In genomic region chr9:121073038-121073437, GRCh38 we compare ENCODE assay signal across 10 cellular contexts. TPM values are rescaled to one million over a fixed set of nuclear protein-coding genes. Genes with fewer than 3 reads are reported as not detected.
DNase-seq lines count a peak whose midpoint lies in the region; ATAC-seq, FAIRE-seq and TF ChIP-seq lines count a peak whose summit lies in the region.
"Had no signal": no experiment of that assay in that cellular context is flagged by ENCODE, and none has a peak within 500 bp of the region (broad histone marks: within the 10 kb centered on the region; RNA-seq: fewer than 3 reads in every experiment).

No MANE protein-coding gene starts in this region.

- H3K4me3 ChIP-seq in A673 (ENCODE audit: low read depth, low read length, poor library complexity, severe bottlenecking) (peak overlapping the region; percentile 44), GM08714 (ENCODE audit: low read length) (peak overlapping the region; percentile 89; the same call in 1 of the 2 replicates), keratinocyte (ENCODE audit: control insufficient read depth in 2 of 3, extremely low read depth in 1 of 3, insufficient read depth in 2 of 3, low read depth in 1 of 3, low read length in 3 of 3) (no peak overlapping the region)

- H3K4me1 ChIP-seq in A673 (ENCODE audit: insufficient read depth, low read length, poor library complexity, severe bottlenecking) = peaks cover 28% of the 10 kb centered on the region
- H3K4me1 ChIP-seq in keratinocyte (ENCODE audit: control insufficient read depth, extremely low read depth, insufficient read depth, low read length) = peaks cover 14% of the 10 kb centered on the region

- no TSS peak for BruUV-seq in A673 (replicated peaks; lab: Mats Ljungman, UMichigan)

- peak overlapping the region; percentile 81 for H3K4me2 ChIP-seq in keratinocyte (ENCODE audit: control insufficient read depth, extremely low read depth, insufficient read depth, low read depth, low read length)

- H3K36me3 ChIP-seq in A673 (ENCODE audit: insufficient read depth, low read length, poor library complexity, severe bottlenecking) = no peaks in the 10 kb centered on the region
- no peaks in the 10 kb centered on the region for H3K36me3 ChIP-seq in keratinocyte (ENCODE audit: control insufficient read depth in 2 of 2, extremely low read depth in 1 of 2, insufficient read depth in 2 of 2, low read length in 2 of 2)

- ATAC-seq in GM19395 (IDR thresholded peaks at IDR 0.05; ENCODE audit: unreplicated experiment) = no peak
- ATAC-seq: left colon had no signal

- no peaks in the 10 kb centered on the region for H4K20me1 ChIP-seq in keratinocyte (ENCODE audit: control insufficient read depth, extremely low read depth, insufficient read depth, low read length)

- H3K9me3 Mint-ChIP-seq in activated CD4-positive, alpha-beta memory T cell treated with anti-CD3 and anti-CD28 coated beads, Interleukin-2, amount 10 ng/mL, durations not matched to agents 7 days and 5 days = peaks cover 4% of the 10 kb centered on the region

- POLR2A ChIA-PET in A673 (lab: Charles Lee; ENCODE audit: low non-redundant PET) = interaction anchor here (0.7 to 0.9 kb wide), 2 partner anchors 13 to 48 kb away, joined by 3 to 5 read pairs; no protein-coding TSS in a partner anchor
- POLR2A ChIA-PET in activated CD4-positive, alpha-beta memory T cell treated with anti-CD3 and anti-CD28 coated beads, Interleukin-2, amount 10 ng/mL, durations not matched to agents 7 days and 5 days (lab: Charles Lee) = interaction anchor here (0.6 to 6.5 kb wide), 5 partner anchors 10 to 280 kb away, joined by 3 to 44 read pairs (median 8); partner anchors contain the start of genes FBXW2 and PHF19

- H3K79me2 ChIP-seq in keratinocyte (ENCODE audit: control insufficient read depth, insufficient read depth, low read length) = no peaks in the 10 kb centered on the region

- DNase-seq in A673 (ENCODE audit: low spot score) (peak; percentile 91), keratinocyte (ENCODE audit: low read depth, low spot score) (no peak), NCI-H526 (lab: John Stamatoyannopoulos, UW) (no peak), activated gamma-delta T cell (lab: John Stamatoyannopoulos, UW) (no peak), GM19239 (ENCODE audit: insufficient read length, low spot score) (no peak)
- DNase-seq in activated CD4-positive, alpha-beta memory T cell treated with anti-CD3 and anti-CD28 coated beads, Interleukin-2, amount 10 ng/mL, durations not matched to agents 7 days and 5 days = no peak

- peaks cover 14% of the 10 kb centered on the region for H3K36me3 Mint-ChIP-seq in activated CD4-positive, alpha-beta memory T cell treated with anti-CD3 and anti-CD28 coated beads, Interleukin-2, amount 10 ng/mL, durations not matched to agents 7 days and 5 days (ENCODE audit: low read depth)

- peak overlapping the region; percentile 89 for H3K27ac ChIP-seq in A673 (ENCODE audit: low read depth, low read length, poor library complexity, severe bottlenecking)
- H3K27ac ChIP-seq in keratinocyte (ENCODE audit: control insufficient read depth, insufficient read depth, low read length) = no peak overlapping the region

- dilution Hi-C loops in keratinocyte (cut with MboI; ENCODE audit: extremely low pct_ligation_motif_present, low sequenced_read_pairs) = no loop called here

- H3K4me1 Mint-ChIP-seq in activated CD4-positive, alpha-beta memory T cell treated with anti-CD3 and anti-CD28 coated beads, Interleukin-2, amount 10 ng/mL, durations not matched to agents 7 days and 5 days = peaks cover 60% of the 10 kb centered on the region

- H3K9me3 ChIP-seq in A673 (ENCODE audit: low read depth, low read length, poor library complexity, severe bottlenecking) = peaks cover 2% of the 10 kb centered on the region
- no peaks in the 10 kb centered on the region for H3K9me3 ChIP-seq in keratinocyte (ENCODE audit: control insufficient read depth, low read depth, low read length)

- H3K9me1 ChIP-seq in keratinocyte (ENCODE audit: control insufficient read depth, extremely low read depth, insufficient read depth, low read length) = no peaks in the 10 kb centered on the region

- H3K9ac ChIP-seq in keratinocyte (ENCODE audit: control insufficient read depth, extremely low read depth, insufficient read depth, low read length) = no peak overlapping the region

- no peaks in the 10 kb centered on the region for H3K27me3 ChIP-seq in A673 (replicated peaks; ENCODE audit: insufficient read depth, low read depth, low read length, poor library complexity)
- H3K27me3 ChIP-seq in keratinocyte (ENCODE audit: control insufficient read depth, extremely low read depth, insufficient read depth, low read length) = no peaks in the 10 kb centered on the region

- FAIRE-seq in keratinocyte (lab: Jason Lieb, UNC) (no peak), GM19239 (lab: Jason Lieb, UNC) (no peak)
- FAIRE-seq: TTC549 had no signal

- peak overlapping the region; percentile 66 for H3K27ac Mint-ChIP-seq in activated CD4-positive, alpha-beta memory T cell treated with anti-CD3 and anti-CD28 coated beads, Interleukin-2, amount 10 ng/mL, durations not matched to agents 7 days and 5 days

- H3K27me3 Mint-ChIP-seq in activated CD4-positive, alpha-beta memory T cell treated with anti-CD3 and anti-CD28 coated beads, Interleukin-2, amount 10 ng/mL, durations not matched to agents 7 days and 5 days = no peaks in the 10 kb centered on the region

- H2AFZ ChIP-seq in keratinocyte (ENCODE audit: control insufficient read depth, low read length) = peak overlapping the region; percentile 78

- peak overlapping the region; percentile 96 for H3K4me3 Mint-ChIP-seq in activated CD4-positive, alpha-beta memory T cell treated with anti-CD3 and anti-CD28 coated beads, Interleukin-2, amount 10 ng/mL, durations not matched to agents 7 days and 5 days

- intact Hi-C loops in A673 (cut with micrococcal nuclease; ENCODE audit: unreplicated experiment) = loop anchor here (5.0 to 10.0 kb wide), 2 partner anchors 91 to 448 kb away; no protein-coding TSS in a partner anchor

- TF ChIP-seq CTCF in A673 (conservative IDR thresholded peaks at IDR 0.05; ENCODE audit: low read depth, low read length) (no peak), keratinocyte (optimal IDR thresholded peaks at IDR 0.05 in 1 of 3, IDR thresholded peaks at IDR 0.05 in 1 of 3, conservative IDR thresholded peaks at IDR 0.05 in 1 of 3; ENCODE audit: extremely low read depth in 1 of 3, insufficient read depth in 2 of 3, low read length in 3 of 3) (no peak)

- CTCF ChIA-PET in A673 (lab: Charles Lee) = interaction anchor here (0.6 to 1.8 kb wide), 3 partner anchors 13 to 391 kb away, joined by 3 to 12 read pairs (median 6); no protein-coding TSS in a partner anchor
- CTCF ChIA-PET in activated CD4-positive, alpha-beta memory T cell treated with anti-CD3 and anti-CD28 coated beads, Interleukin-2, amount 10 ng/mL, durations not matched to agents 7 days and 5 days (lab: Charles Lee) = interaction anchor here (0.6 to 2.2 kb wide), 10 partner anchors 10 to 468 kb away, joined by 3 to 10 read pairs (median 4); partner anchors contain the start of gene RAB14

RNA-seq across cellular contexts. Expression of gene CNTRL, which starts 1.7 kb away (rescaled TPM):
- 26.3 and 30.0 TPM in 2 replicates for total RNA-seq in A673 (2021)
- 10 to 100 TPM; 84.1 to 86.9 TPM for total RNA-seq in activated CD4-positive, alpha-beta memory T cell treated with anti-CD3 and anti-CD28 coated beads, Interleukin-2, amount 10 ng/mL, durations not matched to agents 7 days and 5 days
- 2.4 to 5.3 TPM (median 3.5 TPM) in 3 replicates for polyA plus RNA-seq in keratinocyte
- polyA plus RNA-seq in keratinocyte (2011; ENCODE audit: low read depth) = 3.8 TPM
- 1.6 and 2.3 TPM in 2 replicates for polyA plus RNA-seq in keratinocyte (2011; cell fraction: cytosol; rRNA removed)
- polyA plus RNA-seq in keratinocyte (2011; cell fraction: nucleus; rRNA removed) = 5.2 and 5.4 TPM in 2 replicates
- 1.5 and 3.4 TPM in 2 replicates for polyA plus RNA-seq in keratinocyte (2012; ENCODE audit: low replicate concordance)
- polyA minus RNA-seq in keratinocyte = 2.6 to 5.9 TPM (median 4.8 TPM) in 3 replicates
- 5.0 TPM for polyA minus RNA-seq in keratinocyte (2011; cell fraction: cytosol; rRNA and poly(A)+ RNA removed)
- 1.5 and 7.8 TPM in 2 replicates for polyA minus RNA-seq in keratinocyte (2011; cell fraction: nucleus; rRNA and poly(A)+ RNA removed)

RNA-seq across cellular contexts. Expression of gene C5, which starts 23.0 kb away (rescaled TPM):
- 4.0 and 4.4 TPM in 2 replicates for total RNA-seq in A673 (2021)
- total RNA-seq in activated CD4-positive, alpha-beta memory T cell treated with anti-CD3 and anti-CD28 coated beads, Interleukin-2, amount 10 ng/mL, durations not matched to agents 7 days and 5 days = 1 to 10 TPM; 1.8 to 2.1 TPM
- 0.49 to 0.76 TPM (median 0.70 TPM) in 3 replicates for polyA plus RNA-seq in keratinocyte
- 0.20 TPM for polyA plus RNA-seq in keratinocyte (2011; ENCODE audit: low read depth)
- polyA plus RNA-seq in keratinocyte (2011; cell fraction: cytosol; rRNA removed) = 0.30 and 0.51 TPM in 2 replicates
- polyA plus RNA-seq in keratinocyte (2011; cell fraction: nucleus; rRNA removed) = 0.81 and 0.93 TPM in 2 replicates
- polyA plus RNA-seq in keratinocyte (2012; ENCODE audit: low replicate concordance) = 0.38 TPM in 2 replicates
- polyA minus RNA-seq in keratinocyte = 0.20 to 0.61 TPM (median 0.59 TPM) in 3 replicates
- 0.38 TPM for polyA minus RNA-seq in keratinocyte (2011; cell fraction: cytosol; rRNA and poly(A)+ RNA removed)
- 0.21 and 0.62 TPM in 2 replicates for polyA minus RNA-seq in keratinocyte (2011; cell fraction: nucleus; rRNA and poly(A)+ RNA removed)

Comparison
In these comparisons a context has a peak if more than half of its experiments do, and no peak if none do; other contexts are left out.
1. H3K4me3 ChIP-seq: peak in A673 (single experiment) and GM08714 (single experiment); none in keratinocyte (0 of 3).